In genomic region chr12:3097186-3097804, GRCh38 we compare ENCODE assay signal across 10 cellular contexts. TPM values are rescaled to one million over a fixed set of nuclear protein-coding genes. Genes with fewer than 3 reads are reported as not detected.
DNase-seq lines count a peak whose midpoint lies in the region; ATAC-seq and TF ChIP-seq lines count a peak whose summit lies in the region.
"Had no signal": no experiment of that assay in that cellular context is flagged by ENCODE, and none has a peak within 500 bp of the region (broad histone marks: within the 10 kb centered on the region; RNA-seq: fewer than 3 reads in every experiment).

No MANE protein-coding gene starts in this region.

- H3K27me3 Mint-ChIP-seq in activated naive CD4-positive, alpha-beta T cell treated with anti-CD3 and anti-CD28 coated beads for 36 hours (ENCODE audit: low read depth) = no peaks in the 10 kb centered on the region

- H3K27ac Mint-ChIP-seq in activated naive CD4-positive, alpha-beta T cell treated with anti-CD3 and anti-CD28 coated beads for 36 hours = no peak overlapping the region
- H3K27ac Mint-ChIP-seq: T-helper 1 cell treated with Interleukin-12 subunit alpha and Interleukin-12 subunit beta and Interleukin-4 antibody, amounts not matched to agents 30 μg/mL and 1 μg/mL, for 36 hours had no signal

- intact Hi-C loops in PC-9 (cut with micrococcal nuclease; ENCODE audit: unreplicated experiment) = no loop called here
- intact Hi-C loops in activated naive CD4-positive, alpha-beta T cell treated with anti-CD3 and anti-CD28 coated beads for 36 hours (cut with micrococcal nuclease) = no loop called here

- H3K4me3 ChIP-seq in PC-9 (no peak overlapping the region), esophagus (ENCODE audit: low read depth in 1 of 2, low read length in 2 of 2) (no peak overlapping the region), muscle layer of duodenum (ENCODE audit: low read depth in 1 of 2, low read length in 2 of 2) (no peak overlapping the region)

- H3K4me3 Mint-ChIP-seq in activated naive CD4-positive, alpha-beta T cell treated with anti-CD3 and anti-CD28 coated beads for 36 hours = no peak overlapping the region
- H3K4me3 Mint-ChIP-seq: T-helper 1 cell treated with Interleukin-12 subunit alpha and Interleukin-12 subunit beta and Interleukin-4 antibody, amounts not matched to agents 30 μg/mL and 1 μg/mL, for 36 hours had no signal

- DNase-seq in AG08396 (ENCODE audit: low spot score) (peak; percentile 58), PC-9 (peak; percentile 35 to 52), NCI-H2081 (lab: John Stamatoyannopoulos, UW) (no peak), cerebellum (ENCODE audit: low spot score) (no peak)
- no peak for DNase-seq in activated naive CD4-positive, alpha-beta T cell treated with anti-CD3 and anti-CD28 coated beads for 36 hours
- DNase-seq in stimulated activated naive CD8-positive, alpha-beta T cell treated with anti-CD3 and anti-CD28 coated beads, Interleukin-15, Interleukin-2, amounts not matched to agents 100 U/mL and 50 U/mL, for 24 hours = no peak
- DNase-seq: occipital lobe had no signal

- H3K9me2 ChIP-seq in PC-9 (ENCODE audit: insufficient read depth) = no peaks in the 10 kb centered on the region

- H3K36me3 Mint-ChIP-seq in activated naive CD4-positive, alpha-beta T cell treated with anti-CD3 and anti-CD28 coated beads for 36 hours (ENCODE audit: low read depth) = peaks cover 1% of the 10 kb centered on the region

- no peak overlapping the region for H2AFZ ChIP-seq in PC-9

- CTCF ChIA-PET in PC-9 (lab: Charles Lee) = interaction anchor here (0.6 kb wide), 1 partner anchor 420 kb away, joined by 4 read pairs; no protein-coding TSS in a partner anchor
- CTCF ChIA-PET in activated naive CD4-positive, alpha-beta T cell treated with anti-CD3 and anti-CD28 coated beads for 36 hours (lab: Charles Lee) = no interaction called here

- no peak for ATAC-seq in stimulated activated naive CD8-positive, alpha-beta T cell treated with anti-CD3 and anti-CD28 coated beads, Interleukin-15, Interleukin-2, amounts not matched to agents 100 U/mL and 50 U/mL, for 24 hours

- H3K9me3 ChIP-seq in PC-9 (ENCODE audit: insufficient read depth, low read depth) = no peaks in the 10 kb centered on the region
- H3K9me3 ChIP-seq in esophagus (ENCODE audit: control insufficient read depth in 2 of 2, insufficient read depth in 1 of 2, low read depth in 1 of 2, low read length in 1 of 2) = no peaks in the 10 kb centered on the region
- H3K9me3 ChIP-seq in muscle layer of duodenum (ENCODE audit: control insufficient read depth in 1 of 2, low read length in 2 of 2) = no peaks in the 10 kb centered on the region

- H3K27me3 ChIP-seq in PC-9 (ENCODE audit: insufficient read depth, low read depth) (no peaks in the 10 kb centered on the region), esophagus (ENCODE audit: control insufficient read depth in 1 of 2, insufficient read depth in 2 of 2, low read length in 2 of 2) (no peaks in the 10 kb centered on the region), muscle layer of duodenum (ENCODE audit: low read depth, low read length) (no peaks in the 10 kb centered on the region)

- no TSS peak for BruUV-seq in PC-9 (replicated peaks; lab: Mats Ljungman, UMichigan)

- H3K4me1 ChIP-seq in PC-9 (replicated peaks; ENCODE audit: insufficient read depth) (peaks cover 7% of the 10 kb centered on the region; the same call in 1 of the 2 replicates), esophagus (ENCODE audit: control insufficient read depth in 2 of 2, insufficient read depth in 2 of 2, low read length in 1 of 2) (peaks cover 4 to 12% of the 10 kb centered on the region in 2 donors), muscle layer of duodenum (ENCODE audit: control insufficient read depth in 1 of 2, insufficient read depth in 2 of 2, low read length in 2 of 2) (peaks cover 7 to 22% of the 10 kb centered on the region in 2 donors)

- no peak for TF ChIP-seq CTCF in PC-9 (conservative IDR thresholded peaks at IDR 0.05)

- no peaks in the 10 kb centered on the region for H3K79me2 ChIP-seq in PC-9 (ENCODE audit: low read depth)

- POLR2A ChIA-PET in PC-9 (lab: Charles Lee; ENCODE audit: unreplicated experiment) = no interaction called here

- H3K27ac ChIP-seq in PC-9 (no peak overlapping the region), esophagus (ENCODE audit: low read depth in 2 of 2, low read length in 1 of 2) (peak overlapping the region; percentile 7 to 47), muscle layer of duodenum (ENCODE audit: low read length) (peak overlapping the region; percentile 16)

- peaks cover 12% of the 10 kb centered on the region for H3K9me3 Mint-ChIP-seq in activated naive CD4-positive, alpha-beta T cell treated with anti-CD3 and anti-CD28 coated beads for 36 hours

- H3K4me2 ChIP-seq in PC-9 = peak overlapping the region; percentile 7

- no peaks in the 10 kb centered on the region for H3F3A ChIP-seq in PC-9 (ENCODE audit: insufficient read depth, low read depth)

- WGBS in esophagus, 2 donors = 39 to 46% methylated on average over 10 of the region's 10 CpGs

- peaks cover 8% of the 10 kb centered on the region for H3K4me1 Mint-ChIP-seq in activated naive CD4-positive, alpha-beta T cell treated with anti-CD3 and anti-CD28 coated beads for 36 hours (ENCODE audit: low read depth)

- H3K36me3 ChIP-seq in PC-9 (ENCODE audit: low read depth) = no peaks in the 10 kb centered on the region
- peaks cover 0 to 3% of the 10 kb centered on the region in 2 donors for H3K36me3 ChIP-seq in esophagus (ENCODE audit: control insufficient read depth in 2 of 2, insufficient read depth in 2 of 2, low read length in 1 of 2)
- no peaks in the 10 kb centered on the region for H3K36me3 ChIP-seq in muscle layer of duodenum (ENCODE audit: control insufficient read depth in 1 of 2, insufficient read depth in 2 of 2, low read length in 2 of 2)

- no peaks in the 10 kb centered on the region for H4K20me1 ChIP-seq in PC-9 (ENCODE audit: insufficient read depth)

RNA-seq across cellular contexts. Expression of gene TSPAN9, which starts 20.1 kb away (rescaled TPM):
- total RNA-seq in PC-9 (2021) = 8.9 and 9.6 TPM in 2 replicates
- 1 to 10 TPM; 8.2 to 9.2 TPM for polyA plus RNA-seq in esophagus
- under 1 TPM; 0.72 to 0.91 TPM for total RNA-seq in activated naive CD4-positive, alpha-beta T cell treated with anti-CD3 and anti-CD28 coated beads for 36 hours
- 70.4 TPM for total RNA-seq in cerebellum

Comparison
In these comparisons a context has a peak if more than half of its experiments do, and no peak if none do; other contexts are left out.
1. DNase-seq: peak in AG08396 (single experiment) and PC-9 (2 of 2); none in activated naive CD4-positive, alpha-beta T cell treated with anti-CD3 and anti-CD28 coated beads for 36 hours (single experiment), NCI-H2081 (0 of 2), cerebellum (single experiment) and stimulated activated naive CD8-positive, alpha-beta T cell treated with anti-CD3 and anti-CD28 coated beads, Interleukin-15, Interleukin-2, amounts not matched to agents 100 U/mL and 50 U/mL, for 24 hours (single experiment).